Comparison of ENCODE assay signal across 27 cellular contexts in genomic region chr3:189042832-189043231, GRCh38.
"Had no signal": no experiment of that assay in that cellular context is flagged by ENCODE, and none has a peak within 500 bp of the region (broad histone marks: within the 10 kb centered on the region; RNA-seq: fewer than 3 reads in every experiment).

No MANE protein-coding gene starts in this region.

- H3K27ac Mint-ChIP-seq: immature natural killer cell; mesothelial cell of epicardium; naive thymus-derived CD4-positive, alpha-beta T cell; natural killer cell treated with Interleukin-12 subunit alpha and Interleukin-12 subunit beta and Interleukin-15 and Interleukin-18, amount 100 ng/mL, for 72 hours; stimulated activated effector memory CD8-positive, alpha-beta T cell treated with anti-CD3 and anti-CD28 coated beads, Interleukin-12 subunit alpha, Interleukin-12 subunit beta, amount 100 ng/mL, for 72 hours; stimulated activated naive CD8-positive, alpha-beta T cell treated with anti-CD3 and anti-CD28 coated beads, Interleukin-15, Interleukin-2, amounts not matched to agents 100 ng/mL and 50 ng/mL, for 24 hours; type B pancreatic cell had no signal

- H3K27ac ChIP-seq: left lung, ovary, prostate gland, sigmoid colon, spleen, suprapubic skin, thoracic aorta, tibial artery, uterus had no signal

- H3K4me1 Mint-ChIP-seq: immature natural killer cell, mesothelial cell of epicardium had no signal

- H3K27me3 Mint-ChIP-seq: type B pancreatic cell had no signal

- H3K4me3 ChIP-seq: left lung, lung, ovary, prostate gland, sigmoid colon, spleen, suprapubic skin, thoracic aorta, tibial artery, uterus had no signal

- DNase-seq: hypothalamus; immature natural killer cell; kidney; left colon; left lung; mesendoderm; naive thymus-derived CD4-positive, alpha-beta T cell; ovary; posterior cingulate gyrus; retina; right cardiac atrium; sigmoid colon; small intestine; spleen; stimulated activated CD4-positive, alpha-beta T cell treated with anti-CD3 and anti-CD28 coated beads, Interleukin-4, amount 100 ng/mL, for 24 hours; stimulated activated naive CD4-positive, alpha-beta T cell; tibial artery; uterus had no signal

- H3K27me3 ChIP-seq: left lung, ovary, sigmoid colon, spleen, suprapubic skin, tibial artery, uterus had no signal

- H3K36me3 Mint-ChIP-seq: immature natural killer cell; mesothelial cell of epicardium; natural killer cell treated with Interleukin-12 subunit alpha and Interleukin-12 subunit beta and Interleukin-15 and Interleukin-18, amount 100 ng/mL, for 72 hours; stimulated activated effector memory CD8-positive, alpha-beta T cell treated with anti-CD3 and anti-CD28 coated beads, Interleukin-12 subunit alpha, Interleukin-12 subunit beta, amount 100 ng/mL, for 72 hours; type B pancreatic cell had no signal

- H3K9me3 ChIP-seq: left lung, ovary, prostate gland, spleen, suprapubic skin, thoracic aorta, tibial artery, uterus had no signal

- H3K4me3 Mint-ChIP-seq: immature natural killer cell; mesothelial cell of epicardium; naive thymus-derived CD4-positive, alpha-beta T cell; natural killer cell treated with Interleukin-12 subunit alpha and Interleukin-12 subunit beta and Interleukin-15 and Interleukin-18, amount 100 ng/mL, for 72 hours; stimulated activated effector memory CD8-positive, alpha-beta T cell treated with anti-CD3 and anti-CD28 coated beads, Interleukin-12 subunit alpha, Interleukin-12 subunit beta, amount 100 ng/mL, for 72 hours; stimulated activated naive CD8-positive, alpha-beta T cell treated with anti-CD3 and anti-CD28 coated beads, Interleukin-15, Interleukin-2, amounts not matched to agents 100 ng/mL and 50 ng/mL, for 24 hours; type B pancreatic cell had no signal

- H3K4me1 ChIP-seq: prostate gland, sigmoid colon, suprapubic skin, uterus had no signal

- ATAC-seq: left colon; left lung; naive thymus-derived CD4-positive, alpha-beta T cell; natural killer cell treated with Interleukin-12 subunit alpha and Interleukin-12 subunit beta and Interleukin-15 and Interleukin-18, amount 100 ng/mL, for 72 hours; right cardiac atrium; stimulated activated effector memory CD8-positive, alpha-beta T cell treated with anti-CD3 and anti-CD28 coated beads, Interleukin-12 subunit alpha, Interleukin-12 subunit beta, amount 100 ng/mL, for 72 hours had no signal

- H3K9me3 Mint-ChIP-seq: immature natural killer cell; natural killer cell treated with Interleukin-12 subunit alpha and Interleukin-12 subunit beta and Interleukin-15 and Interleukin-18, amount 100 ng/mL, for 72 hours; stimulated activated effector memory CD8-positive, alpha-beta T cell treated with anti-CD3 and anti-CD28 coated beads, Interleukin-12 subunit alpha, Interleukin-12 subunit beta, amount 100 ng/mL, for 72 hours; stimulated activated naive CD8-positive, alpha-beta T cell treated with anti-CD3 and anti-CD28 coated beads, Interleukin-15, Interleukin-2, amounts not matched to agents 100 ng/mL and 50 ng/mL, for 24 hours; type B pancreatic cell had no signal

- H3K36me3 ChIP-seq: left lung, ovary, prostate gland, sigmoid colon, spleen, suprapubic skin, thoracic aorta, tibial artery, uterus had no signal
